Comparison of ENCODE assay signal across 11 cellular contexts in the genomic region with DNA sequence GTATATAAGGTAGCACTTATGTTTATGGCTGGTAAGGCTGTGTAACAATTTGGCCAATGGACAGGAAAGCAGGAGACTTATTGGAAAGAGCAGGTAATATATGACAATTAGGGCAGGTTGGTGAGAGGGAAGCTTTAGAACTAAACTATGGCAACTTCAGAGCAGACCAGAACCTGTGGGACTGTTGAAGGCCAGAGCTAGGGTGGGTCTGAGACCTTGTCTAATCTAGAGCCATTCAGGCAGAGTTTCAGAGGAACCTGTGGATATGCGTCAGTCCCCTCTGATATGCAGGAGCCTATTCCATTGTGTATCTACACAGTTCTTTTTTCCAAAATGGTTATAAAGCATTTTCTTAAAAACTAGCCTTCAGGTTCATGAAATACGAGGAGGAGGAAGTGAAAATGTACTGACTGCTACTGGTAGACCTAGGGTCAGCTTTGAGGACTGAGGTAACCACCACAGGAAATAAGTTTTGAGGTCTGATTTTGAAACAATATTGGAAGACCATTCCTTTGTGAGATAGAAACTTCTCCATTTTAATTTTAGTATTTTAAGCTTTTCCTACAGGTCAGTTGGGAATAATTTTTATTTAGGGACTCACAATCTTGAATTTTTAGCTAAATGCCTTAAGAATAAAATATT.
DNase-seq lines count a peak whose midpoint lies in the region; ATAC-seq and TF ChIP-seq lines count a peak whose summit lies in the region.
"Had no signal": no experiment of that assay in that cellular context is flagged by ENCODE, and none has a peak within 500 bp of the region (broad histone marks: within the 10 kb centered on the region; RNA-seq: fewer than 3 reads in every experiment).

No MANE protein-coding gene starts in this region.

- TF ChIP-seq POLR2A in NB4 (IDR thresholded peaks at IDR 0.05; ENCODE audit: extremely low read depth, insufficient read length) = no peak

- H3K9me3 ChIP-seq in neutrophil (no peaks in the 10 kb centered on the region), tibial artery (no peaks in the 10 kb centered on the region)

- intact Hi-C loops in tibial artery (cut with DNase I; ENCODE audit: low total_unique reads) = no loop called here

- no peaks in the 10 kb centered on the region for H3K27me3 ChIP-seq in neutrophil
- H3K27me3 ChIP-seq in tibial artery = no peaks in the 10 kb centered on the region

- H3K27ac ChIP-seq in neutrophil = peak overlapping the region; percentile 76
- no peak overlapping the region for H3K27ac ChIP-seq in tibial artery

- ATAC-seq in GM19324 (IDR thresholded peaks at IDR 0.05; ENCODE audit: low FRiP score, unreplicated experiment) = peak; percentile 34
- peak; percentile 23 for ATAC-seq in HG02798 (IDR thresholded peaks at IDR 0.05; ENCODE audit: poor library complexity, unreplicated experiment)
- ATAC-seq: activated CD4-positive, CD25-positive, alpha-beta regulatory T cell treated with anti-CD3 and anti-CD28 coated beads, Interleukin-2, amount 50 U/mL, for 24 hours; sciatic nerve had no signal

- H3K4me3 ChIP-seq in NB4 (ENCODE audit: low read depth, low read length) (no peak overlapping the region), neutrophil (ENCODE audit: low read depth in 1 of 2, low read length in 1 of 2) (peak overlapping the region in 1 of 2 experiments; percentile 30), tibial artery (no peak overlapping the region)

- TF ChIP-seq CTCF in NB4 (IDR thresholded peaks at IDR 0.05; ENCODE audit: low read depth, low read length) = no peak
- no peak for TF ChIP-seq CTCF in neutrophil (IDR thresholded peaks at IDR 0.05)
- TF ChIP-seq CTCF in tibial artery (IDR thresholded peaks at IDR 0.05) = no peak

- DNase-seq in NB4 (ENCODE audit: low read depth) (peak; percentile 80), tibial artery (no peak), HuH-7 (ENCODE audit: low spot score) (no peak)
- no peak for DNase-seq in activated CD4-positive, alpha-beta T cell treated with anti-CD3 and anti-CD28 coated beads for 48 hours
- DNase-seq: cerebellar nuclear complex, NCI-H187 had no signal

- no peaks in the 10 kb centered on the region for H3K36me3 ChIP-seq in neutrophil
- no peaks in the 10 kb centered on the region for H3K36me3 ChIP-seq in tibial artery

- H3K4me1 ChIP-seq in neutrophil (ENCODE audit: control insufficient read depth in 1 of 2, insufficient read depth in 1 of 2, low read depth in 1 of 2, low read length in 1 of 2) (peaks cover 71 to 79% of the 10 kb centered on the region in 2 experiments), tibial artery (peaks cover 0 to 94% (median 29%) of the 10 kb centered on the region in 4 donors)
